In the genomic region with DNA sequence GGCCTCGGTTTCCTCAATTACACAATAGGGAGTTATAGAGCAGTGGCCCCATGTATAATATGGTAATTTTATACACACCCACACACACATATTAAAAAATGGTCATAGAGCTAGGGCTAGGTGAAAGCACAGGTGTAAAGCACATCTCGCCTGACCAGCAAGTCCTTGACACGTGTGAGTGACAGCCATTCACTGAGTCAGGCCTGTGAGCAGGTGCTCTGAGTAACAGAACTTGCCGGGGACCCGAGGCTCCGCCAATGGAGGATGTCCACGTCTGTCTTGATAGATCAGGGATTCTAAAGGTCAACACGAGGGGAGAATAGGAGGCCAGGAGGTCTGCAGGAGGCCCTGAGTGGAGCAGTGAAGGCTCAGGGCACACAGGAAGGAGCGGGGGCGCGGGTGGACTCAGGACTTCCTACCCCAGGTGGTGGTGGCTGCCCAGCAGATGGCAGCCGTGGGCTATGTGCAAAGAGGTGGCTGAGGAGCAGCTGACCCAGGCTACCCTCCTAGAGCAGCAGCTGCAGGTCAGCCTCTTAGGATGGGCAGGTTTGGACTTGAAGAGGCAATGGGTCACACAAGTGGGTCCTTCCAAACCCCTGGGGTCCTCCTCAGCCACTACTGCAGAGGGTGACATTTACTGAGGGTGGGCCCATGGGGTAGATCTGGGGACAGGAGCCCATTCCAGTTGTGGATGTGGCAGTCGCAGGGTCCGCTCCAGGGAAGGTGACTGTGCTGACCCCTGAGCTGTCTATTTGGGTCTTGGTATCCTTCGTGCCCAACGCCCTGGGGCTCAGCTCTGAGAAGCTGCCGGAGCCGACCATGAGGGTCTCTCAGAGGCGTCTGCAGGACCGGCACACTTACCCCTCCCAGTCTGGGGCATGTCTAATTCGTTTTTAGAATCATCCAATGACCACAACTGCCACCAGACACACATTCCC, we compare ENCODE assay signal across 8 cellular contexts. TPM values are rescaled to one million over a fixed set of nuclear protein-coding genes. Genes with fewer than 3 reads are reported as not detected.
DNase-seq lines count a peak whose midpoint lies in the region; ATAC-seq and TF ChIP-seq lines count a peak whose summit lies in the region.

No MANE protein-coding gene starts in this region.

- peak; percentile 73 for TF ChIP-seq CTCF in A673 (conservative IDR thresholded peaks at IDR 0.05; ENCODE audit: low read depth, low read length)
- peak; percentile 78 to 96 (median 91) for TF ChIP-seq CTCF in spleen (IDR thresholded peaks at IDR 0.05 in 8 of 11, conservative IDR thresholded peaks at IDR 0.05 in 3 of 11)

- H3K4me1 ChIP-seq in A673 (ENCODE audit: insufficient read depth, low read length, poor library complexity, severe bottlenecking): no peaks in the 10 kb centered on the region
- peaks cover 11 to 48% (median 18%) of the 10 kb centered on the region in 6 donors for H3K4me1 ChIP-seq in spleen

- H3K36me3 ChIP-seq in A673 (ENCODE audit: insufficient read depth, low read length, poor library complexity, severe bottlenecking): peaks cover 9% of the 10 kb centered on the region
- peaks cover 0 to 91% (median 61%) of the 10 kb centered on the region in 6 donors for H3K36me3 ChIP-seq in spleen

- H3K27me3 ChIP-seq in A673 (replicated peaks; ENCODE audit: insufficient read depth, low read depth, low read length, poor library complexity) (no peaks in the 10 kb centered on the region), spleen (replicated peaks in 1 of 7) (no peaks in the 10 kb centered on the region)

- BruUV-seq in A673 (replicated peaks; lab: Mats Ljungman, UMichigan): no TSS peak

- ATAC-seq in HG03045 (IDR thresholded peaks at IDR 0.05; ENCODE audit: unreplicated experiment): no peak

- H3K4me3 ChIP-seq in A673 (ENCODE audit: low read depth, low read length, poor library complexity, severe bottlenecking) (no peak overlapping the region), spleen (no peak overlapping the region)

- intact Hi-C loops in A673 (cut with micrococcal nuclease; ENCODE audit: unreplicated experiment): loop anchor here (1.0 to 2.0 kb wide), 2 partner anchors 149 to 156 kb away; a partner anchor contains a TSS
- intact Hi-C loops in spleen (cut with DNase I; ENCODE audit: low total_unique reads): loop anchor here (5.0 kb wide), 1 partner anchor 156 kb away; no protein-coding TSS in a partner anchor

- POLR2A ChIA-PET in A673 (lab: Charles Lee; ENCODE audit: low non-redundant PET): no interaction called here

- no peak for TF ChIP-seq POLR2A in spleen (IDR thresholded peaks at IDR 0.05)

- H3K27ac ChIP-seq in A673 (ENCODE audit: low read depth, low read length, poor library complexity, severe bottlenecking): no peak overlapping the region
- H3K27ac ChIP-seq in spleen: peak overlapping the region in 5 of 8 donors; percentile 20 to 74 (median 52)

- WGBS in spleen, 5 donors: 54 to 66% (median 61%) methylated on average over 20 to 21 of the region's 21 CpGs

- DNase-seq in A673 (ENCODE audit: low spot score) (peak; percentile 75), GM19238 (ENCODE audit: insufficient read length, low spot score) (peak; percentile 68), NCI-H2081 (lab: John Stamatoyannopoulos, UW) (peak; percentile 23 to 60), UCSD-AML1 (lab: John Stamatoyannopoulos, UW; ENCODE audit: unreplicated experiment) (peak; percentile 84), astrocyte of the hippocampus (ENCODE audit: low read depth, low spot score) (peak; percentile 91), hypothalamus (lab: John Stamatoyannopoulos, UW) (peak in 43 of 51 donors; percentile 11 to 79 (median 45)), spleen (peak; percentile 97)

- CTCF ChIA-PET in A673 (lab: Charles Lee): interaction anchor here (0.7 to 1.5 kb wide), 3 partner anchors 143 to 148 kb away, joined by 4 to 8 read pairs (median 5); a partner anchor contains a TSS

- H3K9me3 ChIP-seq in A673 (ENCODE audit: low read depth, low read length, poor library complexity, severe bottlenecking) (no peaks in the 10 kb centered on the region), spleen (no peaks in the 10 kb centered on the region)

RNA-seq across cellular contexts. Expression of a gene that starts 45.9 kb away (rescaled TPM):
- total RNA-seq in A673 (2021): not detected in 2 replicates
- total RNA-seq in spleen: not detected
- not detected for polyA plus RNA-seq in spleen

Comparison
In these comparisons a context has a peak if more than half of its experiments do, and no peak if none do; other contexts are left out.
1. DNase-seq: peak in every context shown above with its lines; median percentile 97 in spleen; 91 in astrocyte of the hippocampus; 84 in UCSD-AML1; 75 in A673; 68 in GM19238; 45 in hypothalamus; 42 in NCI-H2081.